In genomic region chr10:133412381-133412711, GRCh38 we compare ENCODE assay signal across 29 cellular contexts. TPM values are rescaled to one million over a fixed set of nuclear protein-coding genes. Genes with fewer than 3 reads are reported as not detected.
"Had no signal": no experiment of that assay in that cellular context is flagged by ENCODE, and none has a peak within 500 bp of the region (broad histone marks: within the 10 kb centered on the region; RNA-seq: fewer than 3 reads in every experiment).

No MANE protein-coding gene starts in this region.

- DNase-seq: heart right ventricle; islet precursor cell; left ventricle myocardium inferior; midbrain; naive thymus-derived CD8-positive, alpha-beta T cell; occipital lobe; stimulated activated CD4-positive, alpha-beta T cell treated with anti-CD3 and anti-CD28 coated beads, Interleukin-12 subunit alpha, Interleukin-12 subunit beta, amount 100 ng/mL, for 4 hours; stimulated activated CD4-positive, alpha-beta T cell treated with anti-CD3 and anti-CD28 coated beads, Interleukin-15, amount 100 ng/mL, for 24 hours; stimulated activated CD4-positive, alpha-beta T cell treated with anti-CD3 and anti-CD28 coated beads, Interleukin-2, amount 100 ng/mL, for 24 hours; stimulated activated CD4-positive, alpha-beta T cell treated with anti-CD3 and anti-CD28 coated beads, Interleukin-4, amount 100 ng/mL, for 1 hour; stimulated activated naive B cell treated with anti-CD40 and anti-IgM and Interleukin-4, amounts not matched to agents 10 μg/mL and 1 μg/mL and 100 μg/mL, for 72 hours; stimulated activated naive CD8-positive, alpha-beta T cell treated with anti-CD3 and anti-CD28 coated beads, Interleukin-15, Interleukin-2, amounts not matched to agents 100 U/mL and 50 U/mL, for 24 hours; stomach; tibial artery; trophoblast cell; upper lobe of right lung had no signal

- H2AFZ ChIP-seq: hepatocyte, neural progenitor cell had no signal

- H3K4me1 ChIP-seq: heart right ventricle, left ventricle myocardium inferior, neural progenitor cell, right atrium auricular region, stomach, tibial artery, upper lobe of right lung had no signal

- H3K27me3 ChIP-seq: heart right ventricle, hepatocyte, neural progenitor cell, neutrophil, right atrium auricular region, stomach, tibial artery, upper lobe of right lung had no signal

- H3K9me3 ChIP-seq: neutrophil had no signal

- H3K27ac ChIP-seq: heart right ventricle, hepatocyte, left ventricle myocardium inferior, neural progenitor cell, neutrophil, right atrium auricular region, skin epidermis, stomach, thoracic aorta, tibial artery, upper lobe of right lung had no signal

- H3K9ac ChIP-seq: neural progenitor cell had no signal

- FAIRE-seq: urothelium cell line had no signal

- H3K4me3 ChIP-seq: heart right ventricle, hepatocyte, left ventricle myocardium inferior, lung, neural progenitor cell, right atrium auricular region, skin epidermis, stomach, thoracic aorta, tibial artery, upper lobe of right lung had no signal

- H3K4me2 ChIP-seq: hepatocyte, neural progenitor cell had no signal

- ATAC-seq: heart right ventricle; naive thymus-derived CD8-positive, alpha-beta T cell; sciatic nerve; stimulated activated naive B cell treated with anti-CD40 and anti-IgM and Interleukin-4, amounts not matched to agents 10 μg/mL and 1 μg/mL and 100 μg/mL, for 72 hours; stimulated activated naive CD8-positive, alpha-beta T cell treated with anti-CD3 and anti-CD28 coated beads, Interleukin-15, Interleukin-2, amounts not matched to agents 100 U/mL and 50 U/mL, for 24 hours; upper lobe of right lung had no signal

RNA-seq across cellular contexts. Expression of gene SPRN, which starts 12.1 kb away (rescaled TPM):
- total RNA-seq: left ventricle myocardium inferior; mesenteric fat pad; mucosa of gallbladder; naive thymus-derived CD8-positive, alpha-beta T cell; pulmonary artery endothelial cell; right atrium auricular region; stomach; thoracic aorta; upper lobe of right lung had no signal

RNA-seq across cellular contexts. Expression of gene SCART1, which starts 41.4 kb away (rescaled TPM):
- total RNA-seq: kidney epithelial cell had no signal
